In the genomic region with DNA sequence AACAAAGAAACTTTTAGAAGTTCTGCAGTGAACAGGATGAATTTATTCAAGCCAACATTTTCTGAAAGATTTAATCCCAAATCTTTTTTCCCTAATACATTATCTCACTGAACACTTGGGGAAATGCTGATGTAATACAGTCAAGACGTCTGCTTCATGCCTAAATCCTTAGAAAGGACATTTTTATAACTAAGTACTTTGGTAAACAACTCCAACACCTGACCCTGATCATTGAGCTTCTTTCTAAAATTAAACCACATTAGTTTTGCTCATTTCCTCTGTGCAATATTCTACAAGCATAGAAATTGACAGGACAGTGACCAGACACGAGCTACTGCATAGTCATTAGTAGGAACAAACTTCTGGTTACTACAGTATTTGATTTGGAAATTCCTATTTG, we compare ENCODE assay signal across 5 cellular contexts.
"Had no signal": no experiment of that assay in that cellular context is flagged by ENCODE, and none has a peak within 500 bp of the region (broad histone marks: within the 10 kb centered on the region; RNA-seq: fewer than 3 reads in every experiment).

No MANE protein-coding gene starts in this region.

- H3K9me3 Mint-ChIP-seq: GM23338, H9 had no signal

- H3K4me3 Mint-ChIP-seq: GM23338, H9, IgD-negative memory B cell had no signal

- H2AFZ ChIP-seq: GM23338 had no signal

- H3K36me3 Mint-ChIP-seq: IgD-negative memory B cell had no signal

- H3K4me2 ChIP-seq: GM23338 had no signal

- H3K4me3 ChIP-seq: GM23338 had no signal

- H3K27ac Mint-ChIP-seq: GM23338, IgD-negative memory B cell had no signal

- DNase-seq: H9, HCEC 1CT, KBM-7 had no signal

- ATAC-seq: GM23338 had no signal

- H3K4me1 Mint-ChIP-seq: GM23338, H9, IgD-negative memory B cell had no signal
